Comparison of ENCODE assay signal across 8 cellular contexts in the genomic region with DNA sequence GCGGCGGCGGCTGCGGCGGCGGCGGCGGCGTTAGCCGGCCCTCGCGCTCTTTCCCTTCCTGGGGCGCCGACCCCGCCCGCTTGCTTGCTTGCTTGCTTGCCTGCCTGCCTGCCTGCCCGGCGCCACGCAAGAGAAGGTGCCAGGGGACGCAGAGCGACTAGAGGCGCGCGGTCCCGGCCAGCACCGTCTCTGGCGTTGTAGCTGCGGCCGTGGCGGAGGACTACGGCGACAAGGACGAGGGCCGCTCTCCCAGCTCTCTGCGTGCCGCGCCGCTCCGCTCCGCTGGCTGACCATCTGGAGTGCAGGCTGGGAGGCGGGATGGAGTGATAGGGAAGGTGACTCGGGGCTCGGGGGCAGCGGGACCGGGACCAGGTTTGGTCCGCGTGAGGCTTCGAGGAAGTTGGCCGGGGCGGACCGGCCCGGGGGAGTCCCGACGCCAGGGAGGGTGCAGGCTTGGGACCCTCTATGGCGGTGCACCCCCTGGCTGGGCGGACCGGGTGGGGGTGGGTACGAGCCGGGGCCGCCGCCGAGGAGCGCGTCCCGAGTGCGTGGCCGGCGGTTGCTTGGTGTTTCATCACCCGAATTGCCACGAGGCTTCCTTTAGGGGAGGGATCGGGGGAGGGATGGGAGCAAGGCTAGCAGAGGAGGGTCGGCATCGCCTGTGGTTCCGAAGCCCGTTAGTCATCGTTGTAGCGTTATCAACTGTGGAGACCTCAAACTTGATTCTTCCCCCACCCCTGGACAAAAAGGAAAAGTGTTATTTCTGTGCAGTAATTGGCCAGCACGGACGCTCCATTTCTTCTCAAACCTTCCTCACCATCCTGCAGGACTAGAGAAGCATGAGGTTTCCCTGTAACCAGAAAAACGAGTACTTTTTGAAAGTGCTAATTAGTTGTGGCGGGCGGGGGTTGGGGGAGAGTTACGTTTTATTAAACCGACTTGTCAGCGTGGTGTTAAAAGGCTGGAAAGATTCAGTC. TPM values are rescaled to one million over a fixed set of nuclear protein-coding genes. Genes with fewer than 3 reads are reported as not detected.
DNase-seq lines count a peak whose midpoint lies in the region; ATAC-seq and TF ChIP-seq lines count a peak whose summit lies in the region.

No MANE protein-coding gene starts in this region.

- H3K27me3 ChIP-seq in right lobe of liver = no peaks in the 10 kb centered on the region

- H3K4me3 ChIP-seq in right lobe of liver = peak overlapping the region; percentile 93 to 98 (median 97)

- H3K36me3 Mint-ChIP-seq in activated CD4-positive, alpha-beta T cell treated with anti-CD3 and anti-CD28 coated beads, Interleukin-2, amount 10 ng/mL, durations not matched to agents 7 days and 5 days (ENCODE audit: low read depth) = peaks cover 7% of the 10 kb centered on the region
- H3K36me3 Mint-ChIP-seq in dendritic cell treated with granulocyte-macrophage colony-stimulating factor and Interleukin-4, amounts not matched to agents 40 ng/mL and 50 ng/mL, for 4 days (ENCODE audit: low read depth) = peaks cover 11% of the 10 kb centered on the region

- DNase-seq in NK-92 treated with Interleukin-12 subunit alpha and Interleukin-12 subunit beta, amount 100 ng/mL, for 24 hours (lab: John Stamatoyannopoulos, UW) = peak; percentile 78
- DNase-seq in NK-92 (lab: John Stamatoyannopoulos, UW; ENCODE audit: unreplicated experiment) (no peak), NCI-H2107 treated with DMSO at 0.1 percent for 48 hours (lab: John Stamatoyannopoulos, UW; ENCODE audit: unreplicated experiment) (peak; percentile 57), right lobe of liver (peak; percentile 67 to 75 (median 72))
- DNase-seq in activated CD4-positive, alpha-beta T cell treated with anti-CD3 and anti-CD28 coated beads, Interleukin-2, amount 10 ng/mL, durations not matched to agents 7 days and 5 days = peak; percentile 58
- DNase-seq in stimulated activated CD4-positive, alpha-beta T cell treated with anti-CD3 and anti-CD28 coated beads, Interleukin-4, amount 100 ng/mL, for 4 hours = peak; percentile 66 to 83

- WGBS in right lobe of liver (ENCODE audit: insufficient coverage, low coverage, low lambda C conversion rate, missing lambda C conversion rate) = under 1% methylated on average over 32 of the region's 85 CpGs

- peaks cover 2% of the 10 kb centered on the region for H3K9me3 Mint-ChIP-seq in activated CD4-positive, alpha-beta T cell treated with anti-CD3 and anti-CD28 coated beads, Interleukin-2, amount 10 ng/mL, durations not matched to agents 7 days and 5 days
- H3K9me3 Mint-ChIP-seq in dendritic cell treated with granulocyte-macrophage colony-stimulating factor and Interleukin-4, amounts not matched to agents 40 ng/mL and 50 ng/mL, for 4 days = no peaks in the 10 kb centered on the region

- H3K4me1 ChIP-seq in right lobe of liver = peaks cover 0 to 33% (median 11%) of the 10 kb centered on the region in 4 donors

- POLR2A ChIA-PET in activated CD4-positive, alpha-beta T cell treated with anti-CD3 and anti-CD28 coated beads, Interleukin-2, amount 10 ng/mL, durations not matched to agents 7 days and 5 days (lab: Charles Lee) = no interaction called here

- H3K4me1 Mint-ChIP-seq in activated CD4-positive, alpha-beta T cell treated with anti-CD3 and anti-CD28 coated beads, Interleukin-2, amount 10 ng/mL, durations not matched to agents 7 days and 5 days = peaks cover 43% of the 10 kb centered on the region
- H3K4me1 Mint-ChIP-seq in dendritic cell treated with granulocyte-macrophage colony-stimulating factor and Interleukin-4, amounts not matched to agents 40 ng/mL and 50 ng/mL, for 4 days (ENCODE audit: low read depth) = peaks cover 19% of the 10 kb centered on the region

- H3K27ac ChIP-seq in right lobe of liver = peak overlapping the region; percentile 89 to 98 (median 90)

- H3K4me3 Mint-ChIP-seq in activated CD4-positive, alpha-beta T cell treated with anti-CD3 and anti-CD28 coated beads, Interleukin-2, amount 10 ng/mL, durations not matched to agents 7 days and 5 days = peak overlapping the region; percentile 95
- peak overlapping the region; percentile 93 for H3K4me3 Mint-ChIP-seq in dendritic cell treated with granulocyte-macrophage colony-stimulating factor and Interleukin-4, amounts not matched to agents 40 ng/mL and 50 ng/mL, for 4 days

- peaks cover 1% of the 10 kb centered on the region for H3K27me3 Mint-ChIP-seq in activated CD4-positive, alpha-beta T cell treated with anti-CD3 and anti-CD28 coated beads, Interleukin-2, amount 10 ng/mL, durations not matched to agents 7 days and 5 days
- no peaks in the 10 kb centered on the region for H3K27me3 Mint-ChIP-seq in dendritic cell treated with granulocyte-macrophage colony-stimulating factor and Interleukin-4, amounts not matched to agents 40 ng/mL and 50 ng/mL, for 4 days

- ATAC-seq in HG02763 (IDR thresholded peaks at IDR 0.05; ENCODE audit: unreplicated experiment) = peak; percentile 24
- ATAC-seq in right lobe of liver = peak; percentile 58 to 75 (median 62)

- H3K9me3 ChIP-seq in right lobe of liver = no peaks in the 10 kb centered on the region

- TF ChIP-seq CTCF in right lobe of liver (IDR thresholded peaks at IDR 0.05) = peak in 1 of 4 donors; percentile 4

- peaks cover 0 to under 1% (median 0%) of the 10 kb centered on the region in 4 donors for H3K36me3 ChIP-seq in right lobe of liver

- intact Hi-C loops in dendritic cell treated with granulocyte-macrophage colony-stimulating factor and Interleukin-4, amounts not matched to agents 40 ng/mL and 50 ng/mL, for 4 days (cut with micrococcal nuclease) = loop anchor here (5.0 kb wide), 1 partner anchor 48 kb away; the partner anchor contains the start of gene TBK1
- intact Hi-C loops in right lobe of liver (cut with DNase I) = no loop called here

- CTCF ChIA-PET in activated CD4-positive, alpha-beta T cell treated with anti-CD3 and anti-CD28 coated beads, Interleukin-2, amount 10 ng/mL, durations not matched to agents 7 days and 5 days (lab: Charles Lee) = interaction anchor here (0.6 kb wide), 1 partner anchor 13 kb away, joined by 3 read pairs; no protein-coding TSS in a partner anchor

- no peak for TF ChIP-seq POLR2A in right lobe of liver (IDR thresholded peaks at IDR 0.05)

- H3K27ac Mint-ChIP-seq in activated CD4-positive, alpha-beta T cell treated with anti-CD3 and anti-CD28 coated beads, Interleukin-2, amount 10 ng/mL, durations not matched to agents 7 days and 5 days = peak overlapping the region; percentile 98
- peak overlapping the region; percentile 95 for H3K27ac Mint-ChIP-seq in dendritic cell treated with granulocyte-macrophage colony-stimulating factor and Interleukin-4, amounts not matched to agents 40 ng/mL and 50 ng/mL, for 4 days

RNA-seq across cellular contexts. Expression of gene XPOT, which starts 0.6 kb away (rescaled TPM):
- 10 to 100 TPM; 88.2 to 93.4 TPM for total RNA-seq in activated CD4-positive, alpha-beta T cell treated with anti-CD3 and anti-CD28 coated beads, Interleukin-2, amount 10 ng/mL, durations not matched to agents 7 days and 5 days
- 10 to 100 TPM; 27.3 to 43.9 (median 34.0) TPM for total RNA-seq in right lobe of liver

RNA-seq across cellular contexts. Expression of gene C12orf56, which starts 14.2 kb away (rescaled TPM):
- total RNA-seq in activated CD4-positive, alpha-beta T cell treated with anti-CD3 and anti-CD28 coated beads, Interleukin-2, amount 10 ng/mL, durations not matched to agents 7 days and 5 days = not detected
- total RNA-seq in right lobe of liver = not detected

RNA-seq across cellular contexts. Expression of gene TBK1, which starts 47.2 kb away (rescaled TPM):
- total RNA-seq in activated CD4-positive, alpha-beta T cell treated with anti-CD3 and anti-CD28 coated beads, Interleukin-2, amount 10 ng/mL, durations not matched to agents 7 days and 5 days = 10 to 100 TPM; 22.7 to 24.1 TPM
- 10 to 100 TPM in 5 of 6 experiments, 1 to 10 TPM in 1; 9.0 to 21.8 (median 14.0) TPM for total RNA-seq in right lobe of liver
